1 cellular context compared by ENCODE assay signal in the genomic region with DNA sequence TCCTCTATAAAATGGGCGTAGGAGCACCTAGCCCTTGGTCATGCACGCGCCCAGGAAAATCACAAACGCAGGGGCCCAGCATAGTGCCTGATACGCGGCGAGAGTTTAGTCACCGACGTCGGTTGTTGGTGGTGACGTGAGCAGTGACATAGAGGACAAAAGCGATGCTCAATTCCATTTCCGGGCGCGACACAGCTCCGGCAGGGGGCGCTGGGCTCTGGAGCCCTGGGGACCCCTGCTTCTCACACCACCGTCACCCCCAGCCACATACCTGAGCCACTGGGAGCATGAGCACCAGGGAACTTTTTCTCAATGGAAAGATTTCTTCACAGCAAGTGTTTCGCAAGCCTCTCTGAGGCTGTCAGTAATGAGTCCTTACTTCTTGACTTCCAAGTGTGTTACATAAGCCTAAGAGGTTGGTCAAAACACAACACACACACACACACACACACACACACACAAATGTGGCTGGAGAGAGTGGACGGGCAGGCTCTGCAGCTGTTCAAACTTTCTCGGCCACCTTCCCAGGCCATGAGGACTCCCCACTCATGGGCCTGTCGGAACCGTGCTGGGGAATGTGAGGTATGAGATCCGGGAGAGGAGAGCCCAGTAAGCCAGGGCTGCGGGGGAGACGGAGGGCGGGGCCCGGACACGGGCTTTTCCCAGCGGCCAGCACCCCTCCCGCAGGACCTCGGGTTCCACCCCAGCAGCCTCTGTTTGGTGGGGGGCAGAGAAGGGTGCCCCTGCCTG.
TF ChIP-seq lines count a peak whose summit lies in the region.

No MANE protein-coding gene starts in this region.

TF ChIP-seq in K562, 482 proteins besides CTCF, POLR2A, EP300 and RAD21 (continued from another document and continues in another):
- TF ChIP-seq, protein P1, sequence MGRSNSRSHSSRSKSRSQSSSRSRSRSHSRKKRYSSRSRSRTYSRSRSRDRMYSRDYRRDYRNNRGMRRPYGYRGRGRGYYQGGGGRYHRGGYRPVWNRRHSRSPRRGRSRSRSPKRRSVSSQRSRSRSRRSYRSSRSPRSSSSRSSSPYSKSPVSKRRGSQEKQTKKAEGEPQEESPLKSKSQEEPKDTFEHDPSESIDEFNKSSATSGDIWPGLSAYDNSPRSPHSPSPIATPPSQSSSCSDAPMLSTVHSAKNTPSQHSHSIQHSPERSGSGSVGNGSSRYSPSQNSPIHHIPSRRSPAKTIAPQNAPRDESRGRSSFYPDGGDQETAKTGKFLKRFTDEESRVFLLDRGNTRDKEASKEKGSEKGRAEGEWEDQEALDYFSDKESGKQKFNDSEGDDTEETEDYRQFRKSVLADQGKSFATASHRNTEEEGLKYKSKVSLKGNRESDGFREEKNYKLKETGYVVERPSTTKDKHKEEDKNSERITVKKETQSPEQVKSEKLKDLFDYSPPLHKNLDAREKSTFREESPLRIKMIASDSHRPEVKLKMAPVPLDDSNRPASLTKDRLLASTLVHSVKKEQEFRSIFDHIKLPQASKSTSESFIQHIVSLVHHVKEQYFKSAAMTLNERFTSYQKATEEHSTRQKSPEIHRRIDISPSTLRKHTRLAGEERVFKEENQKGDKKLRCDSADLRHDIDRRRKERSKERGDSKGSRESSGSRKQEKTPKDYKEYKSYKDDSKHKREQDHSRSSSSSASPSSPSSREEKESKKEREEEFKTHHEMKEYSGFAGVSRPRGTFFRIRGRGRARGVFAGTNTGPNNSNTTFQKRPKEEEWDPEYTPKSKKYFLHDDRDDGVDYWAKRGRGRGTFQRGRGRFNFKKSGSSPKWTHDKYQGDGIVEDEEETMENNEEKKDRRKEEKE (IDR thresholded peaks at IDR 0.05; ENCODE audit: borderline replicate concordance in 1 of 2, control insufficient read depth in 1 of 2, low read depth in 2 of 2, low read length in 1 of 2) = no peak; a peak in 1 of 4 replicates
- TF ChIP-seq NFE2 (IDR thresholded peaks at IDR 0.05; ENCODE audit: low read depth) (peak; percentile 2; the same call in 1 of the 2 replicates), ZNF707 (CRISPR knock-in tag; conservative IDR thresholded peaks at IDR 0.05) (no peak), ZNF274 (IDR thresholded peaks at IDR 0.05; ENCODE audit: borderline replicate concordance, low read depth, low read length) (no peak), PML (IDR thresholded peaks at IDR 0.05; ENCODE audit: low read length) (no peak), SP1 (CRISPR knock-in tag; IDR thresholded peaks at IDR 0.05) (peak; percentile 55; the same call in 1 of the 2 replicates), KAT8 (IDR thresholded peaks at IDR 0.05; ENCODE audit: low read depth) (no peak), ZNF174 (CRISPR knock-in tag; IDR thresholded peaks at IDR 0.05) (no peak), HCFC1 (IDR thresholded peaks at IDR 0.05; ENCODE audit: low read depth, low read length) (peak; percentile 48), KHSRP (IDR thresholded peaks at IDR 0.05) (peak; percentile 85), HMG20A (CRISPR knock-in tag; conservative IDR thresholded peaks at IDR 0.05) (no peak), XRCC4 (IDR thresholded peaks at IDR 0.05; ENCODE audit: extremely low read depth, insufficient read depth, insufficient read length) (no peak), PCBP2 (IDR thresholded peaks at IDR 0.05; ENCODE audit: low read depth, low read length, poor library complexity, severe bottlenecking) (no peak), GTF2E2 (tag; IDR thresholded peaks at IDR 0.05) (no peak; the same call in 1 of the 2 replicates), SIX5 (IDR thresholded peaks at IDR 0.05; ENCODE audit: borderline replicate concordance in 1 of 2, insufficient read depth in 1 of 2, low read depth in 1 of 2, low read length in 2 of 2) (no peak), BRD4 (IDR thresholded peaks at IDR 0.05) (no peak), HLTF (IDR thresholded peaks at IDR 0.05) (0 out of 2 replicates have a peak, but pooled peaks have one; percentile 24), STAT5B (CRISPR knock-in tag; IDR thresholded peaks at IDR 0.05) (no peak), ZNF584 (CRISPR knock-in tag; IDR thresholded peaks at IDR 0.05; ENCODE audit: low read depth) (peak; percentile 40; the same call in 1 of the 2 replicates), FOXA1 (IDR thresholded peaks at IDR 0.05; ENCODE audit: borderline replicate concordance) (no peak), HEY1 (CRISPR knock-in tag; IDR thresholded peaks at IDR 0.05; ENCODE audit: borderline replicate concordance) (no peak), ZNF79 (CRISPR knock-in tag; IDR thresholded peaks at IDR 0.05; ENCODE audit: low read depth) (no peak), ZKSCAN1 (IDR thresholded peaks at IDR 0.05; ENCODE audit: low read depth, low read length) (no peak), MEIS2 (IDR thresholded peaks at IDR 0.05; ENCODE audit: partially characterized antibody) (no peak), PRMT5 (CRISPR knock-in tag; IDR thresholded peaks at IDR 0.05) (no peak), POLR2AphosphoS2 (IDR thresholded peaks at IDR 0.05; ENCODE audit: low read length) (no peak), CBX3 (IDR thresholded peaks at IDR 0.05; ENCODE audit: borderline replicate concordance in 1 of 2, low read length in 2 of 2) (peak in 1 of 2 experiments; percentile 55; a peak in 1 of 3 replicates), ZNF41 (CRISPR knock-in tag; conservative IDR thresholded peaks at IDR 0.05) (no peak; the same call in 1 of the 2 replicates), NR3C1 (CRISPR knock-in tag; IDR thresholded peaks at IDR 0.05) (no peak), SIN3B (IDR thresholded peaks at IDR 0.05; ENCODE audit: low read depth) (no peak; the same call in 1 of the 2 replicates), LARP7 (IDR thresholded peaks at IDR 0.05) (no peak), ELF4 (CRISPR knock-in tag; IDR thresholded peaks at IDR 0.05) (no peak; the same call in 1 of the 2 replicates), CEBPG (CRISPR knock-in tag; IDR thresholded peaks at IDR 0.05) (peak; percentile 79), CEBPG (tag; conservative IDR thresholded peaks at IDR 0.05 in 1 of 2, IDR thresholded peaks at IDR 0.05 in 1 of 2) (peak; percentile 94), KLF13 (tag; IDR thresholded peaks at IDR 0.05; ENCODE audit: borderline replicate concordance, low read depth) (peak; percentile 35; the same call in 1 of the 2 replicates), NBN (IDR thresholded peaks at IDR 0.05; ENCODE audit: low read depth) (peak; percentile 90), TRIM24 (IDR thresholded peaks at IDR 0.05) (peak in 1 of 2 experiments; percentile 48; a peak in 2 of 4 replicates), BHLHE40 (IDR thresholded peaks at IDR 0.05; ENCODE audit: low read length) (peak; percentile 52; the same call in 1 of the 2 replicates), CXXC5 (CRISPR knock-in tag; IDR thresholded peaks at IDR 0.05) (peak; percentile 83), HDAC2 (IDR thresholded peaks at IDR 0.05) (0 out of 2 replicates have a peak, but pooled peaks have one; percentile 64), SREBF2 (CRISPR knock-in tag; IDR thresholded peaks at IDR 0.05) (no peak), SMARCA5 (IDR thresholded peaks at IDR 0.05) (peak; percentile 31; the same call in 1 of the 2 replicates), TOE1 (IDR thresholded peaks at IDR 0.05; ENCODE audit: borderline replicate concordance) (no peak), TOE1 (CRISPR knock-in tag; IDR thresholded peaks at IDR 0.05; ENCODE audit: borderline replicate concordance, low read depth) (peak; percentile 73; the same call in 1 of the 2 replicates), STAG1 (CRISPR knock-in tag; IDR thresholded peaks at IDR 0.05; ENCODE audit: borderline replicate concordance) (no peak), POU5F1 (IDR thresholded peaks at IDR 0.05; ENCODE audit: borderline replicate concordance, low read depth, low read length, partially characterized antibody) (no peak), BMI1 (IDR thresholded peaks at IDR 0.05; ENCODE audit: low read length) (no peak), RCOR1 (IDR thresholded peaks at IDR 0.05; ENCODE audit: borderline replicate concordance in 1 of 2, low read depth in 2 of 2, low read length in 2 of 2) (peak in 1 of 2 experiments; percentile 86; a peak in 2 of 4 replicates), RBM39 (optimal IDR thresholded peaks at IDR 0.05; ENCODE audit: low read depth, low read length) (no peak), TEAD1 (CRISPR knock-in tag; IDR thresholded peaks at IDR 0.05) (peak in 1 of 2 experiments; percentile 74; a peak in 2 of 4 replicates), CCAR2 (IDR thresholded peaks at IDR 0.05; ENCODE audit: low read depth, low read length) (no peak), ELF2 (CRISPR knock-in tag; IDR thresholded peaks at IDR 0.05) (peak; percentile 70), GABPB2 (CRISPR knock-in tag; conservative IDR thresholded peaks at IDR 0.05) (no peak), PCBP1 (IDR thresholded peaks at IDR 0.05; ENCODE audit: low read depth, low read length, poor library complexity, severe bottlenecking) (no peak), SRSF1 (IDR thresholded peaks at IDR 0.05; ENCODE audit: low read depth, low read length) (no peak)
- TF ChIP-seq, protein P2, sequence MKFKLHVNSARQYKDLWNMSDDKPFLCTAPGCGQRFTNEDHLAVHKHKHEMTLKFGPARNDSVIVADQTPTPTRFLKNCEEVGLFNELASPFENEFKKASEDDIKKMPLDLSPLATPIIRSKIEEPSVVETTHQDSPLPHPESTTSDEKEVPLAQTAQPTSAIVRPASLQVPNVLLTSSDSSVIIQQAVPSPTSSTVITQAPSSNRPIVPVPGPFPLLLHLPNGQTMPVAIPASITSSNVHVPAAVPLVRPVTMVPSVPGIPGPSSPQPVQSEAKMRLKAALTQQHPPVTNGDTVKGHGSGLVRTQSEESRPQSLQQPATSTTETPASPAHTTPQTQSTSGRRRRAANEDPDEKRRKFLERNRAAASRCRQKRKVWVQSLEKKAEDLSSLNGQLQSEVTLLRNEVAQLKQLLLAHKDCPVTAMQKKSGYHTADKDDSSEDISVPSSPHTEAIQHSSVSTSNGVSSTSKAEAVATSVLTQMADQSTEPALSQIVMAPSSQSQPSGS (CRISPR knock-in tag; IDR thresholded peaks at IDR 0.05) = peak; percentile 75; the same call in 1 of the 2 replicates
- TF ChIP-seq, protein P3, sequence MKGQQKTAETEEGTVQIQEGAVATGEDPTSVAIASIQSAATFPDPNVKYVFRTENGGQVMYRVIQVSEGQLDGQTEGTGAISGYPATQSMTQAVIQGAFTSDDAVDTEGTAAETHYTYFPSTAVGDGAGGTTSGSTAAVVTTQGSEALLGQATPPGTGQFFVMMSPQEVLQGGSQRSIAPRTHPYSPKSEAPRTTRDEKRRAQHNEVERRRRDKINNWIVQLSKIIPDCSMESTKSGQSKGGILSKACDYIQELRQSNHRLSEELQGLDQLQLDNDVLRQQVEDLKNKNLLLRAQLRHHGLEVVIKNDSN (CRISPR knock-in tag; IDR thresholded peaks at IDR 0.05) = no peak
- TF ChIP-seq, protein P4, sequence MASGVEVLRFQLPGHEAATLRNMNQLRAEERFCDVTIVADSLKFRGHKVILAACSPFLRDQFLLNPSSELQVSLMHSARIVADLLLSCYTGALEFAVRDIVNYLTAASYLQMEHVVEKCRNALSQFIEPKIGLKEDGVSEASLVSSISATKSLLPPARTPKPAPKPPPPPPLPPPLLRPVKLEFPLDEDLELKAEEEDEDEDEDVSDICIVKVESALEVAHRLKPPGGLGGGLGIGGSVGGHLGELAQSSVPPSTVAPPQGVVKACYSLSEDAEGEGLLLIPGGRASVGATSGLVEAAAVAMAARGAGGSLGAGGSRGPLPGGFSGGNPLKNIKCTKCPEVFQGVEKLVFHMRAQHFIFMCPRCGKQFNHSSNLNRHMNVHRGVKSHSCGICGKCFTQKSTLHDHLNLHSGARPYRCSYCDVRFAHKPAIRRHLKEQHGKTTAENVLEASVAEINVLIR (CRISPR knock-in tag; IDR thresholded peaks at IDR 0.05) = peak; percentile 91
- TF ChIP-seq, protein P5, sequence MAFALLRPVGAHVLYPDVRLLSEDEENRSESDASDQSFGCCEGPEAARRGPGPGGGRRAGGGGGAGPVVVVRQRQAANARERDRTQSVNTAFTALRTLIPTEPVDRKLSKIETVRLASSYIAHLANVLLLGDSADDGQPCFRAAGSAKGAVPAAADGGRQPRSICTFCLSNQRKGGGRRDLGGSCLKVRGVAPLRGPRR (CRISPR knock-in tag; IDR thresholded peaks at IDR 0.05) = no peak
- TF ChIP-seq, protein P6, sequence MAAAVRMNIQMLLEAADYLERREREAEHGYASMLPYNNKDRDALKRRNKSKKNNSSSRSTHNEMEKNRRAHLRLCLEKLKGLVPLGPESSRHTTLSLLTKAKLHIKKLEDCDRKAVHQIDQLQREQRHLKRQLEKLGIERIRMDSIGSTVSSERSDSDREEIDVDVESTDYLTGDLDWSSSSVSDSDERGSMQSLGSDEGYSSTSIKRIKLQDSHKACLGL (CRISPR knock-in tag; IDR thresholded peaks at IDR 0.05; ENCODE audit: borderline replicate concordance, poor library complexity, severe bottlenecking) = no peak
- TF ChIP-seq, protein P7, sequence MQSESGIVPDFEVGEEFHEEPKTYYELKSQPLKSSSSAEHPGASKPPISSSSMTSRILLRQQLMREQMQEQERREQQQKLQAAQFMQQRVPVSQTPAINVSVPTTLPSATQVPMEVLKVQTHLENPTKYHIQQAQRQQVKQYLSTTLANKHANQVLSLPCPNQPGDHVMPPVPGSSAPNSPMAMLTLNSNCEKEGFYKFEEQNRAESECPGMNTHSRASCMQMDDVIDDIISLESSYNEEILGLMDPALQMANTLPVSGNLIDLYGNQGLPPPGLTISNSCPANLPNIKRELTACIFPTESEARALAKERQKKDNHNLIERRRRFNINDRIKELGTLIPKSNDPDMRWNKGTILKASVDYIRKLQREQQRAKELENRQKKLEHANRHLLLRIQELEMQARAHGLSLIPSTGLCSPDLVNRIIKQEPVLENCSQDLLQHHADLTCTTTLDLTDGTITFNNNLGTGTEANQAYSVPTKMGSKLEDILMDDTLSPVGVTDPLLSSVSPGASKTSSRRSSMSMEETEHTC (IDR thresholded peaks at IDR 0.05) = no peak
- TF ChIP-seq, protein P8, sequence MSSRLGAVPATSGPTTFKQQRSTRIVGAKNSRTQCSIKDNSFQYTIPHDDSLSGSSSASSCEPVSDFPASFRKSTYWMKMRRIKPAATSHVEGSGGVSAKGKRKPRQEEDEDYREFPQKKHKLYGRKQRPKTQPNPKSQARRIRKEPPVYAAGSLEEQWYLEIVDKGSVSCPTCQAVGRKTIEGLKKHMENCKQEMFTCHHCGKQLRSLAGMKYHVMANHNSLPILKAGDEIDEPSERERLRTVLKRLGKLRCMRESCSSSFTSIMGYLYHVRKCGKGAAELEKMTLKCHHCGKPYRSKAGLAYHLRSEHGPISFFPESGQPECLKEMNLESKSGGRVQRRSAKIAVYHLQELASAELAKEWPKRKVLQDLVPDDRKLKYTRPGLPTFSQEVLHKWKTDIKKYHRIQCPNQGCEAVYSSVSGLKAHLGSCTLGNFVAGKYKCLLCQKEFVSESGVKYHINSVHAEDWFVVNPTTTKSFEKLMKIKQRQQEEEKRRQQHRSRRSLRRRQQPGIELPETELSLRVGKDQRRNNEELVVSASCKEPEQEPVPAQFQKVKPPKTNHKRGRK (tag; IDR thresholded peaks at IDR 0.05) = no peak
- TF ChIP-seq, protein P9, sequence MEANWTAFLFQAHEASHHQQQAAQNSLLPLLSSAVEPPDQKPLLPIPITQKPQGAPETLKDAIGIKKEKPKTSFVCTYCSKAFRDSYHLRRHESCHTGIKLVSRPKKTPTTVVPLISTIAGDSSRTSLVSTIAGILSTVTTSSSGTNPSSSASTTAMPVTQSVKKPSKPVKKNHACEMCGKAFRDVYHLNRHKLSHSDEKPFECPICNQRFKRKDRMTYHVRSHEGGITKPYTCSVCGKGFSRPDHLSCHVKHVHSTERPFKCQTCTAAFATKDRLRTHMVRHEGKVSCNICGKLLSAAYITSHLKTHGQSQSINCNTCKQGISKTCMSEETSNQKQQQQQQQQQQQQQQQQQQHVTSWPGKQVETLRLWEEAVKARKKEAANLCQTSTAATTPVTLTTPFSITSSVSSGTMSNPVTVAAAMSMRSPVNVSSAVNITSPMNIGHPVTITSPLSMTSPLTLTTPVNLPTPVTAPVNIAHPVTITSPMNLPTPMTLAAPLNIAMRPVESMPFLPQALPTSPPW (CRISPR knock-in tag; IDR thresholded peaks at IDR 0.05) = peak; percentile 81
